Comparison of ENCODE assay signal across 9 cellular contexts in the genomic region with DNA sequence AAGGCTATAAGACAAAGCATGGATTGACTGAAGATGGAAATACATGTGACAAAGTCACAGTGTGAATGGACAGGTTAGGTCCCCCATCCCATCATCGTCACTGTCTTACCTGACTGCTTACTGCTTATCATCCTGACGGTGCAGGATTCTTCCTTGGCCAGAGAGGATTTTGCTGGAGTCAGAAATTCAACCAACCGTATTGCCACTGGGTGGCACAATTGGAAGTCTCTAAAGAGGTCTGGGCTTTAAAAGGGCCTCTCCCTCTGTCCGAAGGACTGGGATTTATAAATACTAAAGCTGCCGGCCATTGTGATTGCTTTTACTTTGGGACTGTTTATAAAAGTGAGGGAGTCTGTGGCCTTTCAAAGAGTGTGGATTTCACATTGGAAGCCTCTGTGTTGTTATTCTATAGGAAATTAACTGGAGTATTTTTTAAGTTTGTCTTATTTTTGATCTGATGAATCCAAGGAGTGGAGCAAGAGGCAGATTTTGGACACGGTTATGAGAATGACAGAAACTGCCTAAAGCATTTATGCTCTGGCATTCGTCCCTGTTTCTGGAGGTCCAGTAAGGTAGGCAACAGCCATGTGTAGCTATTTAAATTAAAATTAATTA.
DNase-seq lines count a peak whose midpoint lies in the region; ATAC-seq, FAIRE-seq and TF ChIP-seq lines count a peak whose summit lies in the region.
"Had no signal": no experiment of that assay in that cellular context is flagged by ENCODE, and none has a peak within 500 bp of the region (broad histone marks: within the 10 kb centered on the region; RNA-seq: fewer than 3 reads in every experiment).

No MANE protein-coding gene starts in this region.

- DNase-seq in NCI-H524 (lab: John Stamatoyannopoulos, UW) = peak; percentile 27 to 66
- DNase-seq in NCI-H524 treated with DMSO at 0.1 percent for 48 hours (lab: John Stamatoyannopoulos, UW) = no peak
- DNase-seq in NCI-H748 (lab: John Stamatoyannopoulos, UW; ENCODE audit: unreplicated experiment) = peak; percentile 95
- peak; percentile 57 for DNase-seq in cerebellum (ENCODE audit: low spot score)
- peak; percentile 29 for DNase-seq in HepG2 (ENCODE audit: low spot score)
- DNase-seq in activated gamma-delta T cell (lab: John Stamatoyannopoulos, UW) = no peak
- DNase-seq in posterior vena cava (ENCODE audit: low spot score) = no peak
- DNase-seq in GM10266 (ENCODE audit: extremely low spot score) = no peak
- DNase-seq: CD4-positive, CD25-positive, alpha-beta regulatory T cell had no signal

- TF ChIP-seq CTCF in HepG2 (CRISPR knock-in tag; IDR thresholded peaks at IDR 0.05) (peak; percentile 43), GM10266 (IDR thresholded peaks at IDR 0.05; ENCODE audit: control insufficient read depth, insufficient read depth, low read depth, missing control alignments) (no peak)

- CTCF ChIA-PET in HepG2 (lab: Yijun Ruan, JAX; ENCODE audit: low intra/inter-chr PET ratio, low total read pairs) = interaction anchor here (1.5 kb wide), 1 partner anchor 328 kb away, joined by 3 read pairs; no protein-coding TSS in a partner anchor

- no peak overlapping the region for H3K4me3 ChIP-seq in HepG2 (replicated peaks in 1 of 3; ENCODE audit: insufficient read depth in 1 of 3, low read depth in 2 of 3, low read length in 3 of 3)

- POLR2A ChIA-PET in HepG2 (lab: Yijun Ruan, JAX) = no interaction called here

- H3K9ac ChIP-seq in HepG2 (ENCODE audit: insufficient read depth, low read depth, low read length) = no peak overlapping the region

- in situ Hi-C loops in HepG2 (cut with HindIII; ENCODE audit: extremely low pct_ligation_motif_present, low pct_unique_long_range_greater_than_20kb) = no loop called here

- no peaks in the 10 kb centered on the region for H4K20me1 ChIP-seq in HepG2 (ENCODE audit: insufficient read depth, low read length)

- H3K36me3 ChIP-seq in HepG2 (replicated peaks in 1 of 2; ENCODE audit: control insufficient read depth in 1 of 2, insufficient read depth in 2 of 2, low read length in 2 of 2) = no peaks in the 10 kb centered on the region

- no peak for TF ChIP-seq POLR2A in HepG2 (IDR thresholded peaks at IDR 0.05; ENCODE audit: insufficient read depth in 1 of 2, low read depth in 2 of 2, low read length in 2 of 2)

- no TSS peak for BruUV-seq in HepG2 (replicated peaks; lab: Mats Ljungman, UMichigan)

- H3K4me2 ChIP-seq in HepG2 (ENCODE audit: low read depth, low read length) = no peak overlapping the region

- peak; percentile 80 for ATAC-seq in HepG2

- no peak for TF ChIP-seq RAD21 in HepG2 (CRISPR knock-in tag; IDR thresholded peaks at IDR 0.05)

- H2AFZ ChIP-seq in HepG2 (ENCODE audit: low read length) = no peak overlapping the region

- no peaks in the 10 kb centered on the region for H3K9me3 ChIP-seq in HepG2 (ENCODE audit: low read length)

- TF ChIP-seq EP300 in HepG2 (IDR thresholded peaks at IDR 0.05; ENCODE audit: low read depth in 2 of 2, low read length in 2 of 2) = no peak
- no peak for TF ChIP-seq EP300 in HepG2 (CRISPR knock-in tag; IDR thresholded peaks at IDR 0.05; ENCODE audit: borderline replicate concordance)

- WGBS in HepG2 (ENCODE audit: low lambda C conversion rate) = 1% methylated on average over 7 of the region's 7 CpGs

- peak; percentile 48 for FAIRE-seq in HepG2 (lab: Jason Lieb, UNC)

- no peaks in the 10 kb centered on the region for H3K79me2 ChIP-seq in HepG2 (ENCODE audit: insufficient read depth, low read length)

- H3K27ac ChIP-seq in HepG2 (ENCODE audit: extremely low read length, insufficient read depth, low read length) = no peak overlapping the region

- no peaks in the 10 kb centered on the region for H3K4me1 ChIP-seq in HepG2 (ENCODE audit: insufficient read depth, low read length)

- H3K27me3 ChIP-seq in HepG2 (ENCODE audit: control insufficient read depth in 1 of 2, insufficient read depth in 2 of 2, low read length in 2 of 2) = no peaks in the 10 kb centered on the region; a peak in 1 of 5 replicates

- intact Hi-C loops in HepG2 (cut with micrococcal nuclease; ENCODE audit: unreplicated experiment) (loop anchor here (1.0 kb wide), 1 partner anchor 327 kb away; no protein-coding TSS in a partner anchor), posterior vena cava (cut with DNase I) (no loop called here)

TF ChIP-seq in HepG2, 621 proteins besides CTCF, POLR2A, EP300 and RAD21:
- TF ChIP-seq REXO4 (CRISPR knock-in tag; IDR thresholded peaks at IDR 0.05; ENCODE audit: borderline replicate concordance) (no peak), STAG1 (CRISPR knock-in tag; IDR thresholded peaks at IDR 0.05) (peak; percentile 38; the same call in 1 of the 2 replicates), HHEX (CRISPR knock-in tag; IDR thresholded peaks at IDR 0.05) (no peak), MIER3 (CRISPR knock-in tag; IDR thresholded peaks at IDR 0.05; ENCODE audit: borderline replicate concordance) (no peak), HOXD1 (CRISPR knock-in tag; IDR thresholded peaks at IDR 0.05) (no peak), HNRNPLL (IDR thresholded peaks at IDR 0.05; ENCODE audit: low read depth, low read length, poor library complexity, severe bottlenecking) (no peak), ZNF260 (CRISPR knock-in tag; IDR thresholded peaks at IDR 0.05; ENCODE audit: borderline replicate concordance, low read depth) (no peak)
- TF ChIP-seq, protein P1, sequence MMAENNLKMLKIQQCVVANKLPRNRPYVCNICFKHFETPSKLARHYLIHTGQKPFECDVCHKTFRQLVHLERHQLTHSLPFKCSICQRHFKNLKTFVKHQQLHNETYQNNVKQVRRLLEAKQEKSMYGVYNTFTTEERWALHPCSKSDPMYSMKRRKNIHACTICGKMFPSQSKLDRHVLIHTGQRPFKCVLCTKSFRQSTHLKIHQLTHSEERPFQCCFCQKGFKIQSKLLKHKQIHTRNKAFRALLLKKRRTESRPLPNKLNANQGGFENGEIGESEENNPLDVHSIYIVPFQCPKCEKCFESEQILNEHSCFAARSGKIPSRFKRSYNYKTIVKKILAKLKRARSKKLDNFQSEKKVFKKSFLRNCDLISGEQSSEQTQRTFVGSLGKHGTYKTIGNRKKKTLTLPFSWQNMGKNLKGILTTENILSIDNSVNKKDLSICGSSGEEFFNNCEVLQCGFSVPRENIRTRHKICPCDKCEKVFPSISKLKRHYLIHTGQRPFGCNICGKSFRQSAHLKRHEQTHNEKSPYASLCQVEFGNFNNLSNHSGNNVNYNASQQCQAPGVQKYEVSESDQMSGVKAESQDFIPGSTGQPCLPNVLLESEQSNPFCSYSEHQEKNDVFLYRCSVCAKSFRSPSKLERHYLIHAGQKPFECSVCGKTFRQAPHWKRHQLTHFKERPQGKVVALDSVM (CRISPR knock-in tag; IDR thresholded peaks at IDR 0.05) = no peak

Comparison
In these comparisons a context has a peak if more than half of its experiments do, and no peak if none do; other contexts are left out.
1. DNase-seq: peak in NCI-H524 (2 of 2), NCI-H748 (single experiment), cerebellum (single experiment) and HepG2 (single experiment); none in NCI-H524 treated with DMSO at 0.1 percent for 48 hours (single experiment), activated gamma-delta T cell (single experiment), posterior vena cava (single experiment) and GM10266 (single experiment).